ENCODE assay signal across 13 cellular contexts in the genomic region with DNA sequence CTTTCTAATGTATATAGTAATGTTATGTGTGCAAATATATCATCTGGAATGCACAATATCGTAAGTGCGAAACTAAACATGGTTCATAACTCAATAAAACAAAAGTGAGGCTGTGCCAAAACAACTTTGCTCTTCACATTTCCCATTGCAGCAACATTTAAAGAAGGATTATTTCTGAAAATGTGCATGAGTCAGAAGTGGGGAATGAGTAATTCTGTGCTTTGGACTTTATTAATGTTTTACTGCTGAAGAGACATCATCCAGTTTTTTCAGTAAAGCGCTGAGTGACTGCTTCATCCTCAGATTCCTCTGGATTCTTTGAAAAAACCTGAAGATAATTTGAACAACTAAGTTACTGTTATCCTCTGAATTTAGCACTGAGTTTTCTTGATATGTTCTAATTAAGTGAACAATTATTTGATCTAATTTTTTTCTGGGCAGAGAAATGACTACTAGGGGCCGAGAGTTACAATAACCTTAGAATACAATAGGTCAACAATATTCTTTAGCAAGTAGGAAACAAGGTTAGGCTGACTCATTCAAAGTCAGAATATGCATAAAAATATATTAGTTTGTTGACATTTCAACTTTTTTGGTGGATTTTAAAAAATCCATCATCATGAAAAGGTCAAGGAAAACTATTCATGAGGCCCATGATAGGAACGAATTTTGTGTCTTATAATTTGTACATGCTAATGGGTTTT. TPM values are rescaled to one million over a fixed set of nuclear protein-coding genes. Genes with fewer than 3 reads are reported as not detected.
DNase-seq lines count a peak whose midpoint lies in the region; ATAC-seq and TF ChIP-seq lines count a peak whose summit lies in the region.
"Had no signal": no experiment of that assay in that cellular context is flagged by ENCODE, and none has a peak within 500 bp of the region (broad histone marks: within the 10 kb centered on the region; RNA-seq: fewer than 3 reads in every experiment).

No MANE protein-coding gene starts in this region.

- H3K4me3 ChIP-seq in Peyer's patch: no peak overlapping the region

- no peak for TF ChIP-seq POLR2A in Peyer's patch (IDR thresholded peaks at IDR 0.05)

- H3K27ac Mint-ChIP-seq in osteocyte (ENCODE audit: unreplicated experiment) (peak overlapping the region; percentile 24), T-helper 17 cell (no peak overlapping the region)
- H3K27ac Mint-ChIP-seq: activated CD4-positive, alpha-beta T cell treated with anti-CD3 and anti-CD28 coated beads for 36 hours had no signal

- H3K9me3 Mint-ChIP-seq in osteocyte (ENCODE audit: unreplicated experiment): no peaks in the 10 kb centered on the region

- H3K36me3 Mint-ChIP-seq in osteocyte (ENCODE audit: unreplicated experiment): no peaks in the 10 kb centered on the region
- H3K36me3 Mint-ChIP-seq in T-helper 17 cell (ENCODE audit: low read depth): no peaks in the 10 kb centered on the region

- peaks cover 31% of the 10 kb centered on the region for H3K4me1 Mint-ChIP-seq in osteocyte (ENCODE audit: unreplicated experiment)
- peaks cover 12% of the 10 kb centered on the region for H3K4me1 Mint-ChIP-seq in T-helper 17 cell

- H3K36me3 ChIP-seq in Peyer's patch: no peaks in the 10 kb centered on the region

- no peak overlapping the region for H3K27ac ChIP-seq in Peyer's patch

- no peaks in the 10 kb centered on the region for H3K27me3 ChIP-seq in Peyer's patch

- no peak for ATAC-seq in GM18861 (IDR thresholded peaks at IDR 0.05; ENCODE audit: unreplicated experiment)
- ATAC-seq in GM21360 (IDR thresholded peaks at IDR 0.05; ENCODE audit: unreplicated experiment): no peak
- no peak for ATAC-seq in T-helper 17 cell
- ATAC-seq: activated CD4-positive, alpha-beta T cell treated with anti-CD3 and anti-CD28 coated beads for 36 hours; stimulated activated naive CD8-positive, alpha-beta T cell treated with anti-CD3 and anti-CD28 coated beads, Interleukin-15, Interleukin-2, amounts not matched to agents 100 U/mL and 50 U/mL, for 24 hours had no signal

- DNase-seq in EL (peak; percentile 82), RPMI7951 (ENCODE audit: low read depth) (peak; percentile 26), fibroblast of gingiva (ENCODE audit: low read depth) (peak; percentile 53), osteocyte (ENCODE audit: extremely low spot score, unreplicated experiment) (no peak), Peyer's patch (no peak), T-helper 17 cell (no peak)
- DNase-seq: activated CD4-positive, alpha-beta T cell treated with anti-CD3 and anti-CD28 coated beads for 36 hours; activated T-cell treated with anti-CD3 and anti-CD28 coated beads, Interleukin-2, amount 50 U/mL, for 48 hours; aorta; NCI-H2171 treated with DMSO at 0.1 percent for 48 hours; stimulated activated naive CD8-positive, alpha-beta T cell treated with anti-CD3 and anti-CD28 coated beads, Interleukin-15, Interleukin-2, amounts not matched to agents 100 U/mL and 50 U/mL, for 24 hours had no signal

- H3K4me3 Mint-ChIP-seq in osteocyte (ENCODE audit: unreplicated experiment): no peak overlapping the region
- no peak overlapping the region for H3K4me3 Mint-ChIP-seq in T-helper 17 cell
- H3K4me3 Mint-ChIP-seq: activated CD4-positive, alpha-beta T cell treated with anti-CD3 and anti-CD28 coated beads for 36 hours had no signal

- H3K27me3 Mint-ChIP-seq in osteocyte (ENCODE audit: unreplicated experiment): peaks cover 13% of the 10 kb centered on the region
- H3K27me3 Mint-ChIP-seq in T-helper 17 cell: no peaks in the 10 kb centered on the region

- TF ChIP-seq CTCF in osteocyte (IDR thresholded peaks at IDR 0.05) (no peak), Peyer's patch (IDR thresholded peaks at IDR 0.05) (no peak)

- H3K9me3 ChIP-seq in Peyer's patch (no peaks in the 10 kb centered on the region), T-helper 17 cell (ENCODE audit: control insufficient read depth, low read length, poor library complexity, severe bottlenecking) (no peaks in the 10 kb centered on the region)

- no peaks in the 10 kb centered on the region for H3K4me1 ChIP-seq in Peyer's patch

RNA-seq across cellular contexts. Expression of a gene that starts 20.0 kb away (rescaled TPM):
- total RNA-seq in RPMI7951 (2014; rRNA removed; shearing (Covaris generic)): 0.12 TPM in 1 of 2 replicates, not detected in the other
- 1.8 and 2.1 TPM in 2 replicates for total RNA-seq in osteocyte
- total RNA-seq in Peyer's patch: 10 to 100 TPM; 21.8 to 39.6 (median 25.4) TPM
- 10 to 100 TPM; 53.5 to 55.3 TPM for total RNA-seq in T-helper 17 cell

Comparison
In these comparisons a context has a peak if more than half of its experiments do, and no peak if none do; other contexts are left out.
1. DNase-seq: peak in EL (single experiment), RPMI7951 (single experiment) and fibroblast of gingiva (single experiment); none in osteocyte (single experiment), Peyer's patch (0 of 3) and T-helper 17 cell (0 of 3).